In the genomic region with DNA sequence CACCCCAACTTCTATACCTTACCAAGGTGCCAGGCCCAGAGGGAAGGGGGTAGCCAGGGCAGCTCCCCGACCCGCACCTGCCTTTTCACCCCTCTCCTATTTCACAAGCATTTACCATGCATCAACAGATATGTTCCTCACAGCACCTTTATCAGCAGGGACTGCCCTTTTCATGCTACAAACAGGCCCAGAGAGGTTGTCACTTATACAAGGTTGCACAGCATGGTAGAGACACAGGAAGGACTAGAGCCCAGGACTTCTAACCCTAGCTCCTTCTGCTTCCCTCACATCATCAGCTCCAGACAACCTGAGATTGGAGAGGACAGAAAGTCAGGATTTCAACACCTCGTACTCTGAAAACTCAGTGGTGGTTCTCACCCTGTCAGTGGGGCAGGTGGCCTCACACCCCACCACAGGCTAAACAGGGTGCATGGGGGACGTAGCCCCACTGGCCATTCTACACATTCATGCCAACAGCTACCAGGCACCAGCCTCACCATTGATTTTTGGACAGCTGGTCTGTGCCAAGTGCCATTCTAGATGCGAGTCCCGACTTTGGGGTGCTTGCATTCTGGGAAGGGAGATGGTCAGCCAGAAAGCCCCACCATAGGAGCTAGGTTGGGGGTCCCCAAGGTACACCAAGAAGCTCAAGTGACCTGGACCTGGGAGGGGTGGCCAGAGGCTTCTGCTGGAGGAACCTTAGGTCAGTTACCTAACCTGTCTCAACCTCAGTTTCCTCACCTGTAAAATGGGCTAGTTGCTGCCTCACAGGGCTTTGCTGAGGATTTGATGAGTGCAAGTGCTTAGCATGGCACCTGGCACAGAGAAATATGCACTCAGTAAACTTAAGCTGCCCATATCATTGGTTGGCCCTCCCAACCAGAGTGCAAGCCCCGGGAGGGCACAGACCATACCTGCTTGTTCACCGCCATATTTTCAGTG, we compare ENCODE assay signal across 1 cellular context.
TF ChIP-seq lines count a peak whose summit lies in the region.

No MANE protein-coding gene starts in this region.

TF ChIP-seq in HepG2, 621 proteins besides CTCF, POLR2A, EP300 and RAD21:
- peak; percentile 78 for TF ChIP-seq ZNF768 (CRISPR knock-in tag; IDR thresholded peaks at IDR 0.05)
- no peak for TF ChIP-seq ZBTB1 (CRISPR knock-in tag; IDR thresholded peaks at IDR 0.05; ENCODE audit: borderline replicate concordance)
- no peak for TF ChIP-seq ZNF776 (CRISPR knock-in tag; IDR thresholded peaks at IDR 0.05)
- no peak for TF ChIP-seq KDM1A (CRISPR knock-in tag; IDR thresholded peaks at IDR 0.05)
- TF ChIP-seq ZNF577 (CRISPR knock-in tag; IDR thresholded peaks at IDR 0.05; ENCODE audit: borderline replicate concordance, low read depth), result no peak
- TF ChIP-seq HOXA9 (CRISPR knock-in tag; IDR thresholded peaks at IDR 0.05; ENCODE audit: borderline replicate concordance), result no peak
- TF ChIP-seq ZNF260 (CRISPR knock-in tag; IDR thresholded peaks at IDR 0.05; ENCODE audit: borderline replicate concordance, low read depth), result no peak
- no peak for TF ChIP-seq ZNF777 (CRISPR knock-in tag; IDR thresholded peaks at IDR 0.05)
- TF ChIP-seq, protein P1, sequence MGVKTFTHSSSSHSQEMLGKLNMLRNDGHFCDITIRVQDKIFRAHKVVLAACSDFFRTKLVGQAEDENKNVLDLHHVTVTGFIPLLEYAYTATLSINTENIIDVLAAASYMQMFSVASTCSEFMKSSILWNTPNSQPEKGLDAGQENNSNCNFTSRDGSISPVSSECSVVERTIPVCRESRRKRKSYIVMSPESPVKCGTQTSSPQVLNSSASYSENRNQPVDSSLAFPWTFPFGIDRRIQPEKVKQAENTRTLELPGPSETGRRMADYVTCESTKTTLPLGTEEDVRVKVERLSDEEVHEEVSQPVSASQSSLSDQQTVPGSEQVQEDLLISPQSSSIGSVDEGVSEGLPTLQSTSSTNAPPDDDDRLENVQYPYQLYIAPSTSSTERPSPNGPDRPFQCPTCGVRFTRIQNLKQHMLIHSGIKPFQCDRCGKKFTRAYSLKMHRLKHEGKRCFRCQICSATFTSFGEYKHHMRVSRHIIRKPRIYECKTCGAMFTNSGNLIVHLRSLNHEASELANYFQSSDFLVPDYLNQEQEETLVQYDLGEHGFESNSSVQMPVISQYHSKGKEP (CRISPR knock-in tag; IDR thresholded peaks at IDR 0.05), result no peak
- TF ChIP-seq CC2D1A (CRISPR knock-in tag; IDR thresholded peaks at IDR 0.05), result no peak
- TF ChIP-seq ZNF629 (CRISPR knock-in tag; conservative IDR thresholded peaks at IDR 0.05), result peak; percentile 92
- TF ChIP-seq TFDP2 (CRISPR knock-in tag; IDR thresholded peaks at IDR 0.05), result no peak
- no peak for TF ChIP-seq JUND (CRISPR knock-in tag; IDR thresholded peaks at IDR 0.05)
- TF ChIP-seq ZNF691 (CRISPR knock-in tag; IDR thresholded peaks at IDR 0.05; ENCODE audit: borderline replicate concordance, low read depth), result no peak
